ENCODE assay signal across 18 cellular contexts in the genomic region with DNA sequence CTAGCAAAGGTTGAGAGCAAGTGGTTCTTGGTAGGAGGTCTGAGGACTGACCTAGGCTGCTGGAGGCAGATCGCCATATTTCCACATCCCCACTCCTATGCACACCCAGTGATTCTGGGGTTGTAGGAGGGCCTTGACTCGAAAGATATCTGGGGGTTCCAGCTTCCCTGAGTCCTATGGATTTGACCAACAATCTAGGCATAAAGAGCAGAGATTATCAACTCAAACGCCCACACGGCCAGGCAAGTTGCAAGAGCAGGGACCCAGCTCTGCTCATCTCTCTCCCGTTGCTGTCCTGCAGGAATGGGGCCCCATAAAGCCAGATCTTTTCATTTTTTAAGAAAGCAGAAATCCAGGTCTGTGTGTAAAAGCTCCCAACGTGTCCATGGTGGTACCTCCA.
DNase-seq lines count a peak whose midpoint lies in the region; ATAC-seq and TF ChIP-seq lines count a peak whose summit lies in the region.
"Had no signal": no experiment of that assay in that cellular context is flagged by ENCODE, and none has a peak within 500 bp of the region (broad histone marks: within the 10 kb centered on the region; RNA-seq: fewer than 3 reads in every experiment).

No MANE protein-coding gene starts in this region.

- in situ Hi-C loops in IMR-90 (cut with MboI; ENCODE audit: low sequenced_read_pairs) = no loop called here

- peaks cover 0 to 14% of the 10 kb centered on the region in 2 experiments; a peak in 2 of 4 replicates for H3K79me1 ChIP-seq in IMR-90 (ENCODE audit: low read depth in 1 of 2, low read length in 2 of 2)

- intact Hi-C loops in IMR-90 (cut with micrococcal nuclease) = no loop called here
- intact Hi-C loops in dendritic cell treated with granulocyte-macrophage colony-stimulating factor and Interleukin-4, amounts not matched to agents 40 ng/mL and 50 ng/mL, for 4 days (cut with micrococcal nuclease) = no loop called here

- no peak overlapping the region for H2BK5ac ChIP-seq in IMR-90 (ENCODE audit: low read depth, low read length, poor library complexity, severe bottlenecking)

- no CpG with 5 or more reads among the region's 6 CpGs for WGBS in IMR-90 (ENCODE audit: extremely low coverage in 2 of 2, insufficient read length in 1 of 2), 2 experiments

- no peak overlapping the region; the same call in 1 of the 2 replicates for H2BK20ac ChIP-seq in IMR-90 (ENCODE audit: low read depth, low read length)

- H4K91ac ChIP-seq in IMR-90 (ENCODE audit: insufficient read depth, low read depth, low read length) = no peak overlapping the region; the same call in 1 of the 2 replicates

- no peak for TF ChIP-seq CTCF in IMR-90 (conservative IDR thresholded peaks at IDR 0.05; ENCODE audit: low read depth, low read length)

- no peak overlapping the region for H3K18ac ChIP-seq in IMR-90 (ENCODE audit: low read depth, low read length)

- no peaks in the 10 kb centered on the region for H3K9me3 ChIP-seq in CD8-positive, alpha-beta memory T cell (ENCODE audit: low read length)
- H3K9me3 ChIP-seq in IMR-90 (ENCODE audit: control insufficient read depth, insufficient read depth, low read length) = 0 out of 2 replicates have a peak, but pooled peaks cover 2% of the 10 kb centered on the region
- H3K9me3 ChIP-seq: lower lobe of right lung, thyroid gland had no signal

- no peaks in the 10 kb centered on the region for H3K36me3 ChIP-seq in CD8-positive, alpha-beta memory T cell (ENCODE audit: insufficient read depth, low read length)
- peaks cover 1% of the 10 kb centered on the region; the same call in 1 of the 2 replicates for H3K36me3 ChIP-seq in IMR-90 (ENCODE audit: control insufficient read depth, insufficient read depth, low read length)
- no peaks in the 10 kb centered on the region for H3K36me3 ChIP-seq in rectal smooth muscle tissue (ENCODE audit: control insufficient read depth, insufficient read depth, low read length)
- H3K36me3 ChIP-seq: thyroid gland had no signal

- H3K9ac ChIP-seq in IMR-90 (ENCODE audit: low read depth, low read length) = no peak overlapping the region
- H3K9ac ChIP-seq in rectal smooth muscle tissue (ENCODE audit: low read length) = no peak overlapping the region
- H3K9ac ChIP-seq: KMS-11 had no signal

- H2BK120ac ChIP-seq in IMR-90 (ENCODE audit: low read depth, low read length) = peak overlapping the region; percentile 44; the same call in 1 of the 2 replicates

- peak overlapping the region; percentile 43; the same call in 1 of the 2 replicates for H3K14ac ChIP-seq in IMR-90 (replicated peaks; ENCODE audit: low read depth, low read length)

- no peaks in the 10 kb centered on the region for H3K27me3 Mint-ChIP-seq in CD8-positive, alpha-beta memory T cell
- H3K27me3 Mint-ChIP-seq in dendritic cell treated with granulocyte-macrophage colony-stimulating factor and Interleukin-4, amounts not matched to agents 40 ng/mL and 50 ng/mL, for 4 days = no peaks in the 10 kb centered on the region

- H3K27ac ChIP-seq in CD8-positive, alpha-beta memory T cell (ENCODE audit: low read depth, low read length) = peak overlapping the region; percentile 8
- no peak overlapping the region for H3K27ac ChIP-seq in IMR-90 (ENCODE audit: insufficient read depth, low read length)
- peak overlapping the region; percentile 61 for H3K27ac ChIP-seq in rectal smooth muscle tissue (ENCODE audit: low read depth, low read length)
- H3K27ac ChIP-seq: foreskin keratinocyte, KMS-11, lower lobe of right lung, thyroid gland had no signal

- no peaks in the 10 kb centered on the region for H3K9me3 Mint-ChIP-seq in CD8-positive, alpha-beta memory T cell
- no peaks in the 10 kb centered on the region for H3K9me3 Mint-ChIP-seq in dendritic cell treated with granulocyte-macrophage colony-stimulating factor and Interleukin-4, amounts not matched to agents 40 ng/mL and 50 ng/mL, for 4 days
- H3K9me3 Mint-ChIP-seq: WTC11 had no signal

- H2AK9ac ChIP-seq in IMR-90 (replicated peaks; ENCODE audit: low read depth, low read length, poor library complexity) = no peak overlapping the region

- peak overlapping the region; percentile 6 for H3K4ac ChIP-seq in IMR-90 (ENCODE audit: low read depth, low read length)

- no peak overlapping the region for H2AFZ ChIP-seq in IMR-90 (replicated peaks; ENCODE audit: low read length, poor library complexity)

- POLR2A ChIA-PET in CD8-positive, alpha-beta memory T cell (lab: Charles Lee) = no interaction called here
- POLR2A ChIA-PET in IMR-90 (lab: Charles Lee; ENCODE audit: unreplicated experiment) = no interaction called here

- BruUV-seq in IMR-90 (replicated peaks; lab: Mats Ljungman, UMichigan) = no TSS peak

- H3K4me3 ChIP-seq in CD8-positive, alpha-beta memory T cell (ENCODE audit: low read length) = no peak overlapping the region
- H3K4me3 ChIP-seq in IMR-90 (ENCODE audit: insufficient read depth, low read depth, low read length) (no peak overlapping the region), rectal smooth muscle tissue (ENCODE audit: low read length) (no peak overlapping the region)
- H3K4me3 ChIP-seq: lower lobe of right lung, thyroid gland had no signal

- ATAC-seq in IMR-90 (ENCODE audit: low read depth) (no peak), HG03439 (IDR thresholded peaks at IDR 0.05; ENCODE audit: unreplicated experiment) (no peak)
- ATAC-seq: foreskin keratinocyte, WTC11 had no signal

- no peak for TF ChIP-seq POLR2A in IMR-90 (IDR thresholded peaks at IDR 0.05; ENCODE audit: low read depth, low read length)

- H3K36me3 Mint-ChIP-seq in CD8-positive, alpha-beta memory T cell = peaks cover 0 to 10% (median 0%) of the 10 kb centered on the region in 3 donors
- H3K36me3 Mint-ChIP-seq in dendritic cell treated with granulocyte-macrophage colony-stimulating factor and Interleukin-4, amounts not matched to agents 40 ng/mL and 50 ng/mL, for 4 days (ENCODE audit: low read depth) = peaks cover 28% of the 10 kb centered on the region
- H3K36me3 Mint-ChIP-seq: WTC11 had no signal

- dilution Hi-C loops in IMR-90 (cut with HindIII; ENCODE audit: low sequenced_read_pairs, unreplicated experiment) = no loop called here

- H2BK15ac ChIP-seq in IMR-90 (ENCODE audit: low read depth, low read length) = no peak overlapping the region

- no peak for DNase-seq in CD8-positive, alpha-beta memory T cell
- DNase-seq in IMR-90 (no peak), DMS79 treated with DMSO at 0.1 percent for 48 hours (lab: John Stamatoyannopoulos, UW) (no peak), NCI-H1436 (lab: John Stamatoyannopoulos, UW) (no peak)
- DNase-seq: central memory CD4-positive, alpha-beta T cell; foreskin keratinocyte; lower lobe of right lung; NCI-H1417; NCI-H2171 treated with DMSO at 0.1 percent for 48 hours; NCI-H82; retina; SW 1271; thyroid gland had no signal

- H3K4me1 Mint-ChIP-seq in CD8-positive, alpha-beta memory T cell = peaks cover 2 to 13% (median 11%) of the 10 kb centered on the region in 3 donors
- peaks cover 63% of the 10 kb centered on the region for H3K4me1 Mint-ChIP-seq in dendritic cell treated with granulocyte-macrophage colony-stimulating factor and Interleukin-4, amounts not matched to agents 40 ng/mL and 50 ng/mL, for 4 days (ENCODE audit: low read depth)

- H3K27me3 ChIP-seq in CD8-positive, alpha-beta memory T cell (ENCODE audit: insufficient read depth, low read length, poor library complexity, severe bottlenecking) = no peaks in the 10 kb centered on the region
- H3K27me3 ChIP-seq in IMR-90 (ENCODE audit: control insufficient read depth, insufficient read depth, low read length) (no peaks in the 10 kb centered on the region), rectal smooth muscle tissue (ENCODE audit: control insufficient read depth, insufficient read depth, low read length) (no peaks in the 10 kb centered on the region)
- H3K27me3 ChIP-seq: foreskin keratinocyte, thyroid gland had no signal

- H2AK5ac ChIP-seq in IMR-90 (ENCODE audit: low read depth, low read length) = 0 out of 2 replicates have a peak overlapping the region, but pooled peaks have one; percentile 8

- CTCF ChIA-PET in CD8-positive, alpha-beta memory T cell (lab: Charles Lee) = no interaction called here
- CTCF ChIA-PET in IMR-90 (lab: Yijun Ruan, JAX) = no interaction called here

- 0 out of 2 replicates have a peak overlapping the region, but pooled peaks have one; percentile 3 for H3K23ac ChIP-seq in IMR-90 (ENCODE audit: low read depth, low read length)

- H4K20me1 ChIP-seq in IMR-90 (ENCODE audit: insufficient read depth, low read length) = no peaks in the 10 kb centered on the region

- H3K4me3 Mint-ChIP-seq in CD8-positive, alpha-beta memory T cell = no peak overlapping the region
- H3K4me3 Mint-ChIP-seq in dendritic cell treated with granulocyte-macrophage colony-stimulating factor and Interleukin-4, amounts not matched to agents 40 ng/mL and 50 ng/mL, for 4 days = no peak overlapping the region
- H3K4me3 Mint-ChIP-seq: WTC11 had no signal

- no peak for TF ChIP-seq RAD21 in IMR-90 (IDR thresholded peaks at IDR 0.05; ENCODE audit: low read length)

- H4K5ac ChIP-seq in IMR-90 (ENCODE audit: low read depth, low read length) = peak overlapping the region; percentile 18; the same call in 1 of the 2 replicates

- peak overlapping the region; percentile 17; the same call in 1 of the 2 replicates for H3K4me2 ChIP-seq in IMR-90 (ENCODE audit: low read depth, low read length)
- H3K4me2 ChIP-seq: KMS-11 had no signal

- H3K56ac ChIP-seq in IMR-90 (ENCODE audit: extremely low read depth, insufficient read depth, low read length) = no peak overlapping the region

- H3K27ac Mint-ChIP-seq in CD8-positive, alpha-beta memory T cell = peak overlapping the region in 3 of 8 donors; percentile 7 to 92 (median 55)
- H3K27ac Mint-ChIP-seq in dendritic cell treated with granulocyte-macrophage colony-stimulating factor and Interleukin-4, amounts not matched to agents 40 ng/mL and 50 ng/mL, for 4 days = peak overlapping the region; percentile 66
- H3K27ac Mint-ChIP-seq: WTC11 had no signal

- H3K4me1 ChIP-seq in CD8-positive, alpha-beta memory T cell (ENCODE audit: insufficient read depth, low read length) = no peaks in the 10 kb centered on the region
- H3K4me1 ChIP-seq in IMR-90 (ENCODE audit: control insufficient read depth, insufficient read depth, low read length) = peaks cover 21% of the 10 kb centered on the region
- peaks cover 29% of the 10 kb centered on the region for H3K4me1 ChIP-seq in rectal smooth muscle tissue (ENCODE audit: control insufficient read depth, insufficient read depth, low read length)
- H3K4me1 ChIP-seq: foreskin keratinocyte, lower lobe of right lung had no signal

- peaks cover 15% of the 10 kb centered on the region for H3K9me1 ChIP-seq in IMR-90 (ENCODE audit: insufficient read depth, low read length)

- H4K8ac ChIP-seq in IMR-90 (ENCODE audit: low read depth in 2 of 2, low read length in 2 of 2) = no peak overlapping the region; a peak in 1 of 4 replicates

TF ChIP-seq in IMR-90, 13 proteins besides CTCF, POLR2A, EP300 and RAD21 (continues in another document):
- no peak for TF ChIP-seq NFE2L2 (IDR thresholded peaks at IDR 0.05; ENCODE audit: low read depth, low read length)
